8 cellular contexts compared by ENCODE assay signal in genomic region chr9:13351768-13352386, GRCh38.
DNase-seq lines count a peak whose midpoint lies in the region; ATAC-seq and TF ChIP-seq lines count a peak whose summit lies in the region.

No MANE protein-coding gene starts in this region.

- peaks cover 4% of the 10 kb centered on the region for H3K9me3 Mint-ChIP-seq in mesothelial cell of epicardium

- peak overlapping the region; percentile 82 for H2AFZ ChIP-seq in ACC112 (ENCODE audit: low read length, unreplicated experiment)

- ATAC-seq in HG03378 (IDR thresholded peaks at IDR 0.05; ENCODE audit: unreplicated experiment) (no peak), esophagus mucosa (no peak)

- peaks cover 6% of the 10 kb centered on the region for H3K4me1 ChIP-seq in ACC112 (ENCODE audit: control insufficient read depth, insufficient read depth, low read length, unreplicated experiment)

- H3K27me3 Mint-ChIP-seq in mesothelial cell of epicardium (ENCODE audit: low read depth) = no peaks in the 10 kb centered on the region

- no peaks in the 10 kb centered on the region for H3K36me3 ChIP-seq in ACC112 (ENCODE audit: insufficient read depth, low read length)

- H3K36me3 Mint-ChIP-seq in mesothelial cell of epicardium = peaks cover 2% of the 10 kb centered on the region

- H3K4me3 Mint-ChIP-seq in mesothelial cell of epicardium = no peak overlapping the region

- no peaks in the 10 kb centered on the region for H3K79me2 ChIP-seq in ACC112 (ENCODE audit: control insufficient read depth, insufficient read depth, low read length, unreplicated experiment)

- H3K4me3 ChIP-seq in ACC112 (ENCODE audit: low read depth, low read length) (no peak overlapping the region), coronary artery (no peak overlapping the region)

- H3K27ac ChIP-seq in ACC112 (ENCODE audit: low read depth, low read length) = no peak overlapping the region
- no peak overlapping the region for H3K27ac ChIP-seq in coronary artery

- peaks cover 45% of the 10 kb centered on the region for H3K4me1 Mint-ChIP-seq in mesothelial cell of epicardium

- peak overlapping the region; percentile 87 for H3K27ac Mint-ChIP-seq in mesothelial cell of epicardium

- no peaks in the 10 kb centered on the region for H3K27me3 ChIP-seq in ACC112 (ENCODE audit: insufficient read depth, low read length)

- DNase-seq in H4 (ENCODE audit: low spot score) = peak; percentile 62
- peak; percentile 34 for DNase-seq in NCI-H526 treated with DMSO at 0.1 percent for 48 hours (lab: John Stamatoyannopoulos, UW)
- no peak for DNase-seq in coronary artery (ENCODE audit: low spot score)
- DNase-seq in mesothelial cell of epicardium (ENCODE audit: low spot score in 2 of 2, unreplicated experiment in 2 of 2) = no peak
- DNase-seq in stimulated activated naive CD4-positive, alpha-beta T cell treated with Interleukin-2 at 50 U/mL for 16 hours (lab: John Stamatoyannopoulos, UW) = no peak

- TF ChIP-seq CTCF in coronary artery (IDR thresholded peaks at IDR 0.05) = peak; percentile 53
- peak; percentile 68 for TF ChIP-seq CTCF in mesothelial cell of epicardium (IDR thresholded peaks at IDR 0.05; ENCODE audit: unreplicated experiment)

Comparison
In these comparisons a context has a peak if more than half of its experiments do, and no peak if none do; other contexts are left out.
1. DNase-seq: peak in H4 (single experiment) and NCI-H526 treated with DMSO at 0.1 percent for 48 hours (single experiment); none in coronary artery (single experiment), mesothelial cell of epicardium (0 of 2) and stimulated activated naive CD4-positive, alpha-beta T cell treated with Interleukin-2 at 50 U/mL for 16 hours (single experiment).